ENCODE assay signal across 8 cellular contexts in the genomic region with DNA sequence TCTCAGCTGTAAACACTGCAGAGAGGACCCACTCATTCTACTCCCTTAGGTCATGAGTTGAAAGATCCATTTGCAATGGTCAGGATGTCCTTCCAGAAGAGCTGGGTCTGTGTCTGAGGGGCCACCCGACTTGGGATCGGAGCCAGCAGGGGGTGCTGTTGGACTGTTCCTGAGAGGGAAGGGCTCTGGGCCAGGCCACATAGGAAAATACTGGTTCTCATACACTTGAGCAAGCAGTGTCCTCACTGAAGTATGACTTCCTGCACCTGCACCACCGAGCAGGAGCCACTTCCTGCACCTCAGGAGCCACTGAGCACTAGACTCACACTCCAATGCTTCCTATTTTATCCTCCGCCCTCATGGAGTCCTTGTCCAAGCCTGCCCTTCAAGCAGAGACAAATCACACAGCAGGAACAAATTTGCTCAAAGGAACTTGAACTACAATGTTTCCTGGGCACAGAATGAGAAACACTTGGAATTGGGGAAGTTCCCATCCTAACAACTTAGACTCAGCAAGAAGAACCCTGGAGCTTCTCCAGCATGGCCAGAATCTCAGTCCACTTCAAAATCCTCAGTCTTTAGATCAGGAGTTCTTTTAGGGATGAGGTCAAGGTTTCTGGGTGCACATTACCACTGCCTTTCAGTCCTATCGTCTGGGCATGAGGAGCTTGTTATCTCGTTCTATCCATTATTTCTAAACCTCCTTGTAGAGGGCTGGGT. TPM values are rescaled to one million over a fixed set of nuclear protein-coding genes. Genes with fewer than 3 reads are reported as not detected.
DNase-seq lines count a peak whose midpoint lies in the region; ATAC-seq, FAIRE-seq and TF ChIP-seq lines count a peak whose summit lies in the region.

No MANE protein-coding gene starts in this region.

- ATAC-seq in HG02623 (IDR thresholded peaks at IDR 0.05; ENCODE audit: unreplicated experiment): peak; percentile 84

- H3K27me3 ChIP-seq in astrocyte (ENCODE audit: insufficient read depth, low read length): peaks cover 13% of the 10 kb centered on the region

- H3K79me2 ChIP-seq in astrocyte (ENCODE audit: insufficient read depth, low read length): no peaks in the 10 kb centered on the region

- FAIRE-seq in astrocyte (lab: Jason Lieb, UNC): no peak

- H3K36me3 ChIP-seq in astrocyte (ENCODE audit: insufficient read depth, low read length): no peaks in the 10 kb centered on the region

- TF ChIP-seq CTCF in astrocyte (IDR thresholded peaks at IDR 0.05; ENCODE audit: insufficient read depth, low read depth, low read length): peak; percentile 78

- H3K4me3 Mint-ChIP-seq in T-helper 2 cell treated with Interferon-gamma antibody and Interleukin-4, amounts not matched to agents 5 μg/mL and 100 μg/mL, for 36 hours: peak overlapping the region; percentile 68
- H3K4me3 Mint-ChIP-seq in astrocyte (ENCODE audit: unreplicated experiment): no peak overlapping the region

- H3K4me2 ChIP-seq in astrocyte (ENCODE audit: low read length): no peak overlapping the region

- H3K27ac ChIP-seq in astrocyte (ENCODE audit: low read depth, low read length): no peak overlapping the region

- peaks cover 33% of the 10 kb centered on the region for H3K4me1 Mint-ChIP-seq in T-helper 2 cell treated with Interferon-gamma antibody and Interleukin-4, amounts not matched to agents 5 μg/mL and 100 μg/mL, for 36 hours (ENCODE audit: low read depth)
- H3K4me1 Mint-ChIP-seq in astrocyte (ENCODE audit: low read depth, unreplicated experiment): peaks cover 6% of the 10 kb centered on the region

- H3K27me3 Mint-ChIP-seq in T-helper 2 cell treated with Interferon-gamma antibody and Interleukin-4, amounts not matched to agents 5 μg/mL and 100 μg/mL, for 36 hours (ENCODE audit: low read depth): no peaks in the 10 kb centered on the region
- peaks cover 69% of the 10 kb centered on the region for H3K27me3 Mint-ChIP-seq in astrocyte (ENCODE audit: low read depth, unreplicated experiment)

- H3K4me3 ChIP-seq in astrocyte (ENCODE audit: insufficient read depth, low read depth, low read length): no peak overlapping the region

- H3K27ac Mint-ChIP-seq in T-helper 2 cell treated with Interferon-gamma antibody and Interleukin-4, amounts not matched to agents 5 μg/mL and 100 μg/mL, for 36 hours: peak overlapping the region; percentile 62
- H3K27ac Mint-ChIP-seq in astrocyte (ENCODE audit: unreplicated experiment): no peak overlapping the region

- H3K4me1 ChIP-seq in astrocyte (ENCODE audit: insufficient read depth, low read length): peaks cover 15% of the 10 kb centered on the region

- DNase-seq in NCI-H1417 (lab: John Stamatoyannopoulos, UW) (peak; percentile 41 to 68 (median 59)), NCI-H1417 treated with DMSO at 0.1 percent for 48 hours (lab: John Stamatoyannopoulos, UW) (no peak), NCI-H1092 (lab: John Stamatoyannopoulos, UW) (peak; percentile 82), astrocyte (ENCODE audit: low read depth) (peak; percentile 32), islet precursor cell (peak; percentile 87)
- peak; percentile 77 for DNase-seq in T-helper 2 cell treated with Interferon-gamma antibody and Interleukin-4, amounts not matched to agents 5 μg/mL and 100 μg/mL, for 36 hours (ENCODE audit: low spot score)
- DNase-seq in stimulated activated CD4-positive, alpha-beta T cell treated with anti-CD3 and anti-CD28 coated beads, Interleukin-4, amount 100 ng/mL, for 1 hour: peak; percentile 84

- H3K9ac ChIP-seq in astrocyte (ENCODE audit: low read length): no peak overlapping the region

- no peaks in the 10 kb centered on the region for H3K9me3 Mint-ChIP-seq in T-helper 2 cell treated with Interferon-gamma antibody and Interleukin-4, amounts not matched to agents 5 μg/mL and 100 μg/mL, for 36 hours
- H3K9me3 Mint-ChIP-seq in astrocyte (ENCODE audit: unreplicated experiment): peaks cover 2% of the 10 kb centered on the region

- no peaks in the 10 kb centered on the region for H4K20me1 ChIP-seq in astrocyte (ENCODE audit: insufficient read depth, low read length)

- no peak overlapping the region for H2AFZ ChIP-seq in astrocyte (ENCODE audit: low read depth, low read length)

- H3K36me3 Mint-ChIP-seq in T-helper 2 cell treated with Interferon-gamma antibody and Interleukin-4, amounts not matched to agents 5 μg/mL and 100 μg/mL, for 36 hours (ENCODE audit: low read depth): no peaks in the 10 kb centered on the region
- no peaks in the 10 kb centered on the region for H3K36me3 Mint-ChIP-seq in astrocyte (ENCODE audit: low read depth, unreplicated experiment)

- no peaks in the 10 kb centered on the region for H3K9me3 ChIP-seq in astrocyte (ENCODE audit: insufficient read depth, low read depth, low read length)

RNA-seq across cellular contexts. Expression of a gene that starts 36.6 kb away (rescaled TPM):
- total RNA-seq in astrocyte: not detected in 2 replicates
